ENCODE assay signal across 12 cellular contexts in the genomic region with DNA sequence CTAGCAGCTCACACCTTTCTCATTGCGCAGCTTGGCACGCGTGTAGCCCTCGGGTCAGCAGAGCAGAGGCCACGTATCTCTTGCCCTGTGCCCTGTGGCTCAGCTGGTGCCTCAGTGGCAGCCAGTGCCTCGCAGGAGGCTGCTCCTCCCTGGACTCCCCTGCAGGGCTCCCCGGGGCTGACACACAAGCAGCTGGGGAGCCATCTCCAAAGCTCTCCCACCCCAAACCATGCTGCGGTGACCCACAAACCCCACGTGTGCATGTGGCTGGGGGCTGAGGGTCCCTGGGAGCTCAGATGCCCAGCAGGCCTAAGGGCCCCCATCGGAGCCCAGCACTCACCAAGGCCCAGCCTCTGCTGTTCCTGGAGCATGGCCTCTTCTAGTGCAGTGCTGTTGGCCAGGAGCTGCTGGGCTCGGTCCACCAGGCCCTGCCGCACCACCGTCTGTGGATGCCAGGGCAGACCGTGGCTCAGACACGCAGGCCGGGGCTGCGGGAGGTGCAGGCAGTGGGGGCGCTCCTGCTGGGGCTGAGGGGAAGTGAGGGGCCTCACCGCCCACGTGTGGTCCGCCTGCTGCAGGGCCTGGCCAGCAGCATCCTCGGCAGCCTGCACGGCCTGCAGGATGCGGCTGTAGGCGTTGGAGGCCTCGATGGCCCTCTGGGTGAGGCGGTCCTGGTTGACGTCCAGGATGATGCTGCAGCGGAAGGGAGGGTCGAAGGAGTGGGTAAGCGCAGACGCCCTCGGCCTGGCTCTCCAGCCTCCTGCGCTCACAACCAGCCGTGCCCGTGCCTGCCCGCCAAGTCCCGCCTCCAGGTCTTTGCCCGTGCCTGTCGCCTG.
"Had no signal": no experiment of that assay in that cellular context is flagged by ENCODE, and none has a peak within 500 bp of the region (broad histone marks: within the 10 kb centered on the region; RNA-seq: fewer than 3 reads in every experiment).

No MANE protein-coding gene starts in this region.

- DNase-seq: activated CD4-positive, alpha-beta T cell treated with anti-CD3 and anti-CD28 coated beads for 4 hours; activated CD8-positive, alpha-beta memory T cell treated with anti-CD3 and anti-CD28 coated beads, Interleukin-2, amount 50 U/mL, for 48 hours; activated CD8-positive, alpha-beta T cell treated with anti-CD3 and anti-CD28 coated beads, Interleukin-2, amount 10 ng/mL, durations not matched to agents 7 days and 5 days; effector memory CD8-positive, alpha-beta T cell; erythroblast; stimulated activated CD4-positive, alpha-beta T cell treated with anti-CD3 and anti-CD28 coated beads, Interleukin-4, amount 100 ng/mL, for 4 hours; tibial artery had no signal

- FAIRE-seq: astrocyte, islet of Langerhans had no signal

- H3K4me3 ChIP-seq: cardiac muscle cell, SK-N-MC, tibial artery had no signal

- ATAC-seq: activated CD8-positive, alpha-beta T cell treated with anti-CD3 and anti-CD28 coated beads, Interleukin-2, amount 10 ng/mL, durations not matched to agents 7 days and 5 days; effector memory CD8-positive, alpha-beta T cell; left lobe of liver had no signal

- H3K27ac ChIP-seq: cardiac muscle cell, SK-N-MC had no signal

- H3K27me3 ChIP-seq: cardiac muscle cell, tibial artery had no signal
